8 cellular contexts compared by ENCODE assay signal in the genomic region with DNA sequence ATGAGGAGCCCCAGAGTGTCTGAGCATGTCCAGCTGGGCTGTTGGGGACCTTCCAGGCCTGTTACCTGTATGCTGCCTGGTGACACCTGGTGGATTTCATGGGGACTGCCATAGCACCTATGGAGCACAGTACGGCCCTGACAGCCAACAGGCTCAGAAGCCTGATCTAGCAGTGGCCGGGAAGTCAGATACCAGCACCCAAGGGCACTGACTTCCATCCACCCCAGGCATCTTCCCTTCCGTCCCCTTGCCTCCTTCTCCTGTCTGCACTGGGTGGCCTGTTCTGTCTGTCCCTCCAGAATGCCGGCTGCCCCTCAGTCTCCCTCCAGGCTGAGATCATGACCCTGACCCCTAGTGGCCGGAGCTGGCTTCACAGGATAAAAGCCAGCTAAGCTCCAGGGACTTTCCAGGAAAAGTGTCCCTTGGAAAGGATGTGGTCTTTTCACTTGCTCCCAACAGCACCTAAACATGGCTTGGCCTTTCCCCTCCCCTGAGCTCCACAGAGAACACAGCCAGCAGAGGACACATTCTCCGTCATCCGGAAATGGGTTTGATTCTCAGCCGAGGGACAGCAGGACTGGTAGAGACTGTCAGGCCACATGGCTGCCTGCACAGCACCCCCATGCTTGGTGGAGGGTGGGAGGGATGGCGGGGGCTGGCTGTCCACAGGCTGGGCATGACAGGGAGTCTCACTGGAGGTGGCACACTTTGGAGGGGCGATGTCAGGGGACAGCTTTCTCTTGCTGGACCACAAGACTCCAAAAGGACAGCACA. TPM values are rescaled to one million over a fixed set of nuclear protein-coding genes. Genes with fewer than 3 reads are reported as not detected.
DNase-seq lines count a peak whose midpoint lies in the region; ATAC-seq, FAIRE-seq and TF ChIP-seq lines count a peak whose summit lies in the region.

No MANE protein-coding gene starts in this region.

- no peaks in the 10 kb centered on the region for H3K9me2 ChIP-seq in SK-N-SH

- POLR2A ChIA-PET in SK-N-SH (lab: Yijun Ruan, JAX): interaction anchor here (2.8 kb wide), 1 partner anchor 10 kb away, joined by 19 read pairs; a partner anchor contains a TSS

- H3K9ac ChIP-seq in SK-N-SH: no peak overlapping the region
- H3K9ac ChIP-seq in kidney (ENCODE audit: low read length in 2 of 2): peak overlapping the region; percentile 34 to 44

- no peak overlapping the region for H3K27ac ChIP-seq in SK-N-SH (ENCODE audit: low read depth in 2 of 2, low read length in 1 of 2)
- no peak overlapping the region for H3K27ac ChIP-seq in brain microvascular endothelial cell
- H3K27ac ChIP-seq in kidney (ENCODE audit: low read depth in 2 of 2, low read length in 2 of 2): no peak overlapping the region

- peak; percentile 34 for TF ChIP-seq RAD21 in SK-N-SH (IDR thresholded peaks at IDR 0.05; ENCODE audit: low read length)

- no peak for FAIRE-seq in kidney (lab: Jason Lieb, UNC)

- H3K36me3 ChIP-seq in SK-N-SH (replicated peaks in 1 of 2; ENCODE audit: control insufficient read depth in 1 of 2, insufficient read depth in 2 of 2, low read length in 1 of 2) (peaks cover 0 to 13% of the 10 kb centered on the region in 2 experiments), brain microvascular endothelial cell (replicated peaks) (peaks cover 11% of the 10 kb centered on the region), kidney (ENCODE audit: control insufficient read depth in 1 of 2, insufficient read depth in 2 of 2, low read length in 2 of 2) (peaks cover 2 to 4% of the 10 kb centered on the region in 2 donors)

- H3K27me3 ChIP-seq in SK-N-SH (ENCODE audit: insufficient read depth) (no peaks in the 10 kb centered on the region), brain microvascular endothelial cell (replicated peaks) (no peaks in the 10 kb centered on the region)

- H3K9me3 ChIP-seq in SK-N-SH (no peaks in the 10 kb centered on the region), kidney (ENCODE audit: control insufficient read depth in 1 of 2, low read length in 2 of 2) (no peaks in the 10 kb centered on the region)

- peaks cover 12% of the 10 kb centered on the region for H3F3A ChIP-seq in SK-N-SH (replicated peaks; ENCODE audit: insufficient read depth)

- DNase-seq in SK-N-SH (peak; percentile 82), brain microvascular endothelial cell (peak; percentile 63), kidney (peak; percentile 87), DMS79 (lab: John Stamatoyannopoulos, UW) (no peak), NCI-H2107 (lab: John Stamatoyannopoulos, UW) (no peak)
- peak; percentile 52 to 68 for DNase-seq in stimulated activated CD4-positive, alpha-beta T cell treated with anti-CD3 and anti-CD28 coated beads, Interleukin-4, amount 100 ng/mL, for 4 hours

- no peaks in the 10 kb centered on the region; the same call in 1 of the 2 replicates for H3K79me2 ChIP-seq in SK-N-SH (ENCODE audit: insufficient read depth)

- peaks cover 9% of the 10 kb centered on the region; the same call in 1 of the 2 replicates for H4K20me1 ChIP-seq in SK-N-SH (ENCODE audit: insufficient read depth)

- in situ Hi-C loops in brain microvascular endothelial cell (cut with HindIII; ENCODE audit: low pct_ligation_motif_present, low sequenced_read_pairs): no loop called here

- intact Hi-C loops in kidney (cut with DNase I): no loop called here

- H2AFZ ChIP-seq in SK-N-SH (ENCODE audit: low read depth): no peak overlapping the region

- CTCF ChIA-PET in SK-N-SH (lab: Yijun Ruan, JAX): interaction anchor here (0.5 to 2.2 kb wide), 23 partner anchors 10 to 1123 kb away, joined by 3 to 30 read pairs (median 3); a partner anchor contains a TSS

- H3K4me2 ChIP-seq in SK-N-SH: peak overlapping the region; percentile 56; the same call in 1 of the 2 replicates

- H3K4me3 ChIP-seq in GM12875 (ENCODE audit: low read depth, low read length) (no peak overlapping the region), SK-N-SH (ENCODE audit: low read depth in 2 of 2, low read length in 1 of 2) (peak overlapping the region in 1 of 2 experiments; percentile 43; a peak in 2 of 4 replicates), brain microvascular endothelial cell (ENCODE audit: low read depth, low read length) (peak overlapping the region; percentile 15), kidney (ENCODE audit: low read length in 2 of 2) (peak overlapping the region; percentile 54 to 55)

- TF ChIP-seq EP300 in SK-N-SH (IDR thresholded peaks at IDR 0.05; ENCODE audit: borderline replicate concordance in 1 of 2, low read depth in 1 of 2, low read length in 1 of 2): no peak

- peaks cover 0 to 7% of the 10 kb centered on the region in 2 experiments; a peak in 1 of 4 replicates for H3K4me1 ChIP-seq in SK-N-SH (ENCODE audit: control insufficient read depth in 1 of 2, insufficient read depth in 2 of 2, low read depth in 1 of 2, low read length in 1 of 2)
- peaks cover 0 to 2% of the 10 kb centered on the region in 2 donors for H3K4me1 ChIP-seq in kidney (ENCODE audit: control insufficient read depth in 1 of 2, insufficient read depth in 1 of 2, low read depth in 1 of 2, low read length in 2 of 2)

- 22% methylated on average over 5 of the region's 10 CpGs for WGBS in SK-N-SH (ENCODE audit: low lambda C conversion rate)

- TF ChIP-seq CTCF in GM12875 (IDR thresholded peaks at IDR 0.05; ENCODE audit: borderline replicate concordance, insufficient read depth, low read depth, low read length): peak; percentile 80
- peak; percentile 92 for TF ChIP-seq CTCF in SK-N-SH (IDR thresholded peaks at IDR 0.05)
- TF ChIP-seq CTCF in brain microvascular endothelial cell (IDR thresholded peaks at IDR 0.05; ENCODE audit: low read depth, low read length, missing control alignments): peak; percentile 83
- peak; percentile 60 for TF ChIP-seq CTCF in kidney (IDR thresholded peaks at IDR 0.05; ENCODE audit: borderline replicate concordance, extremely low read depth, insufficient read depth)

- ATAC-seq in HG02884 (IDR thresholded peaks at IDR 0.05; ENCODE audit: unreplicated experiment): peak; percentile 91

TF ChIP-seq in SK-N-SH, 30 proteins besides CTCF, POLR2A, EP300 and RAD21:
- TF ChIP-seq SMC3 (IDR thresholded peaks at IDR 0.05; ENCODE audit: low read depth, low read length) (peak; percentile 36; the same call in 1 of the 2 replicates), MXI1 (IDR thresholded peaks at IDR 0.05; ENCODE audit: low read depth, low read length) (0 out of 2 replicates have a peak, but pooled peaks have one; percentile 32), RFX5 (IDR thresholded peaks at IDR 0.05; ENCODE audit: low read length) (no peak)

RNA-seq across cellular contexts. Expression of a gene that starts 9.5 kb away (rescaled TPM):
- polyA plus RNA-seq in SK-N-SH (2012; rRNA removed) (8,662 and 9,168 TPM in 2 replicates), kidney (ENCODE audit: insufficient read depth, low read depth, low replicate concordance) (2,465 TPM)
- 12,330 and 13,920 TPM in 2 replicates for polyA plus RNA-seq in SK-N-SH (2012; cell fraction: cytosol; rRNA removed)
- 1,411 and 1,629 TPM in 2 replicates for polyA plus RNA-seq in SK-N-SH (2012; cell fraction: nucleus; rRNA removed)
- total RNA-seq in kidney: 1,125 TPM

Comparison
In these comparisons a context has a peak if more than half of its experiments do, and no peak if none do; other contexts are left out.
1. DNase-seq: peak in SK-N-SH (single experiment), brain microvascular endothelial cell (single experiment), kidney (single experiment) and stimulated activated CD4-positive, alpha-beta T cell treated with anti-CD3 and anti-CD28 coated beads, Interleukin-4, amount 100 ng/mL, for 4 hours (2 of 2); none in DMS79 (single experiment) and NCI-H2107 (single experiment).
2. Peak in every context shown above with its lines, with median percentiles within 50 percentile points of each other: CTCF ChIP-seq.